ENCODE assay signal across 24 cellular contexts in genomic region chr2:176514276-176514675, GRCh38.
"Had no signal": no experiment of that assay in that cellular context is flagged by ENCODE, and none has a peak within 500 bp of the region (broad histone marks: within the 10 kb centered on the region; RNA-seq: fewer than 3 reads in every experiment).

No MANE protein-coding gene starts in this region.

- H3K4me1 ChIP-seq: colonic mucosa, esophagus squamous epithelium, gastrocnemius medialis, left lung, lower lobe of right lung had no signal

- H3K27ac Mint-ChIP-seq: dendritic cell treated with granulocyte-macrophage colony-stimulating factor and Interleukin-4, amounts not matched to agents 40 ng/mL and 50 ng/mL, for 4 days; effector memory CD8-positive, alpha-beta T cell; endodermal cell; memory B cell; naive thymus-derived CD4-positive, alpha-beta T cell; natural killer cell had no signal

- DNase-seq: colonic mucosa; cortex of kidney; effector CD8-positive, alpha-beta T cell; effector memory CD8-positive, alpha-beta T cell; endodermal cell; erythroblast; esophagus squamous epithelium; foreskin fibroblast; gastrocnemius medialis; glutamatergic neuron; head of caudate nucleus; heart right ventricle; hippocampal formation; kidney; kidney glomerular epithelial cell; left lung; left ventricle myocardium superior; lower lobe of right lung; mesendoderm; midbrain; naive thymus-derived CD4-positive, alpha-beta T cell; natural killer cell had no signal

- H3K36me3 ChIP-seq: colonic mucosa, esophagus squamous epithelium, gastrocnemius medialis, heart right ventricle, left lung, lower lobe of right lung had no signal

- H3K27me3 ChIP-seq: colonic mucosa, esophagus squamous epithelium, gastrocnemius medialis, heart right ventricle, left lung had no signal

- H3K36me3 Mint-ChIP-seq: memory B cell; naive thymus-derived CD4-positive, alpha-beta T cell; natural killer cell had no signal

- H3K27ac ChIP-seq: colonic mucosa, esophagus squamous epithelium, gastrocnemius medialis, heart right ventricle, left lung, lower lobe of right lung had no signal

- H3K9me3 Mint-ChIP-seq: dendritic cell treated with granulocyte-macrophage colony-stimulating factor and Interleukin-4, amounts not matched to agents 40 ng/mL and 50 ng/mL, for 4 days; effector memory CD8-positive, alpha-beta T cell; endodermal cell; memory B cell; natural killer cell had no signal

- H3K4me3 ChIP-seq: colonic mucosa, esophagus squamous epithelium, gastrocnemius medialis, heart right ventricle, left lung, lower lobe of right lung had no signal

- ATAC-seq: effector memory CD8-positive, alpha-beta T cell; gastrocnemius medialis; heart right ventricle; left lung; left ventricle myocardium superior; lower lobe of right lung; naive thymus-derived CD4-positive, alpha-beta T cell; natural killer cell had no signal

- H3K9me3 ChIP-seq: colonic mucosa, esophagus squamous epithelium, gastrocnemius medialis, heart right ventricle, left lung, lower lobe of right lung had no signal

- H3K4me3 Mint-ChIP-seq: dendritic cell treated with granulocyte-macrophage colony-stimulating factor and Interleukin-4, amounts not matched to agents 40 ng/mL and 50 ng/mL, for 4 days; effector memory CD8-positive, alpha-beta T cell; endodermal cell; memory B cell; naive thymus-derived CD4-positive, alpha-beta T cell; natural killer cell had no signal
